In genomic region chr3:192215-192929, GRCh38 we compare ENCODE assay signal across 16 cellular contexts. TPM values are rescaled to one million over a fixed set of nuclear protein-coding genes. Genes with fewer than 3 reads are reported as not detected.
A peak's percentile ranks its signal among the peaks of the same experiment; 100 is the strongest.
DNase-seq lines count a peak whose midpoint lies in the region; ATAC-seq and TF ChIP-seq lines count a peak whose summit lies in the region.
"Had no signal": no experiment of that assay in that cellular context is flagged by ENCODE, and none has a peak within 500 bp of the region (broad histone marks: within the 10 kb centered on the region; RNA-seq: fewer than 3 reads in every experiment).

No MANE protein-coding gene starts in this region.

- ATAC-seq in GM18511 (IDR thresholded peaks at IDR 0.05; ENCODE audit: unreplicated experiment): peak; percentile 79
- ATAC-seq in GM21381 (IDR thresholded peaks at IDR 0.05; ENCODE audit: unreplicated experiment): peak; percentile 74
- peak; percentile 95 for ATAC-seq in HG02973 (IDR thresholded peaks at IDR 0.05; ENCODE audit: unreplicated experiment)
- ATAC-seq: activated CD4-positive, alpha-beta T cell treated with anti-CD3 and anti-CD28 coated beads for 36 hours; stimulated activated naive CD8-positive, alpha-beta T cell treated with anti-CD3 and anti-CD28 coated beads, Interleukin-15, amount 100 ng/mL, for 72 hours had no signal

- H3K9ac ChIP-seq in OCI-LY3 (ENCODE audit: low read length): peak overlapping the region; percentile 77

- H3K36me3 Mint-ChIP-seq in chondrocyte (ENCODE audit: low read depth): no peaks in the 10 kb centered on the region

- no peak for DNase-seq in NCI-H774 (lab: John Stamatoyannopoulos, UW)
- DNase-seq in BE2C: no peak
- DNase-seq in NCI-H187 treated with DMSO at 0.1 percent for 48 hours (lab: John Stamatoyannopoulos, UW): no peak
- DNase-seq in chondrocyte (ENCODE audit: low spot score): no peak
- DNase-seq: activated CD4-positive, alpha-beta T cell treated with anti-CD3 and anti-CD28 coated beads for 36 hours; AML-193; effector CD8-positive, alpha-beta T cell; KG1; retina; stimulated activated CD4-positive, alpha-beta T cell treated with anti-CD3 and anti-CD28 coated beads, Interleukin-4, amount 100 ng/mL, for 4 hours; stimulated activated naive CD8-positive, alpha-beta T cell treated with anti-CD3 and anti-CD28 coated beads, Interleukin-15, amount 100 ng/mL, for 72 hours had no signal

- H3K4me1 Mint-ChIP-seq in chondrocyte (ENCODE audit: low read depth): peaks cover 6% of the 10 kb centered on the region

- H3K9me3 ChIP-seq in OCI-LY3 (ENCODE audit: insufficient read depth, low read length): no peaks in the 10 kb centered on the region
- no peaks in the 10 kb centered on the region for H3K9me3 ChIP-seq in BE2C

- no peaks in the 10 kb centered on the region for H3K27me3 ChIP-seq in OCI-LY3 (ENCODE audit: low read depth, low read length)
- H3K27me3 ChIP-seq in BE2C: peaks cover 16% of the 10 kb centered on the region

- H3K4me3 Mint-ChIP-seq in chondrocyte (ENCODE audit: unreplicated experiment): no peak overlapping the region
- H3K4me3 Mint-ChIP-seq: activated CD4-positive, alpha-beta T cell treated with anti-CD3 and anti-CD28 coated beads for 36 hours; stimulated activated naive CD8-positive, alpha-beta T cell treated with anti-CD3 and anti-CD28 coated beads, Interleukin-15, amount 100 ng/mL, for 72 hours had no signal

- peak overlapping the region; percentile 83 for H3K4me2 ChIP-seq in OCI-LY3 (ENCODE audit: low read length)

- H3K36me3 ChIP-seq in OCI-LY3 (replicated peaks; ENCODE audit: low read depth, low read length) (peaks cover 2% of the 10 kb centered on the region), BE2C (no peaks in the 10 kb centered on the region)

- H3K27ac ChIP-seq in OCI-LY3 (ENCODE audit: low read length): peak overlapping the region; percentile 97

- H3K4me3 ChIP-seq in OCI-LY3 (ENCODE audit: low read length): peak overlapping the region; percentile 65
- H3K4me3 ChIP-seq in BE2C (ENCODE audit: low read depth, low read length): no peak overlapping the region

- peaks cover 24% of the 10 kb centered on the region for H3K27me3 Mint-ChIP-seq in chondrocyte (ENCODE audit: low read depth)

- no peak overlapping the region for H3K27ac Mint-ChIP-seq in chondrocyte (ENCODE audit: unreplicated experiment)
- H3K27ac Mint-ChIP-seq: activated CD4-positive, alpha-beta T cell treated with anti-CD3 and anti-CD28 coated beads for 36 hours; stimulated activated naive CD8-positive, alpha-beta T cell treated with anti-CD3 and anti-CD28 coated beads, Interleukin-15, amount 100 ng/mL, for 72 hours had no signal

- H3K4me1 ChIP-seq in OCI-LY3 (ENCODE audit: low read length): peaks cover 24% of the 10 kb centered on the region
- H3K4me1 ChIP-seq in BE2C: no peaks in the 10 kb centered on the region

- no peaks in the 10 kb centered on the region for H4K20me1 ChIP-seq in OCI-LY3 (ENCODE audit: insufficient read depth, low read length)

- peaks cover 6% of the 10 kb centered on the region for H3K9me3 Mint-ChIP-seq in chondrocyte (ENCODE audit: low read depth)

- no peaks in the 10 kb centered on the region for H3K79me2 ChIP-seq in OCI-LY3 (ENCODE audit: low read length)

- H2AFZ ChIP-seq in OCI-LY3 (ENCODE audit: low read depth, low read length): peak overlapping the region; percentile 81

- TF ChIP-seq CTCF in OCI-LY3 (IDR thresholded peaks at IDR 0.05; ENCODE audit: low read depth, low read length) (no peak), BE2C (IDR thresholded peaks at IDR 0.05; ENCODE audit: low read depth, low read length) (no peak), chondrocyte (IDR thresholded peaks at IDR 0.05) (no peak)

RNA-seq across cellular contexts. Expression of gene CHL1, which starts 4.2 kb away (rescaled TPM):
- polyA plus RNA-seq in BE2C (2012; ENCODE audit: insufficient read depth, insufficient read length, low read depth): not detected
- total RNA-seq in chondrocyte: not detected in 3 replicates
- total RNA-seq: activated CD4-positive, alpha-beta T cell treated with anti-CD3 and anti-CD28 coated beads for 36 hours; Daoy had no signal
